In genomic region chr17:68437979-68438877, GRCh38 we compare ENCODE assay signal across 8 cellular contexts. TPM values are rescaled to one million over a fixed set of nuclear protein-coding genes. Genes with fewer than 3 reads are reported as not detected.
DNase-seq lines count a peak whose midpoint lies in the region; ATAC-seq lines count a peak whose summit lies in the region.

No MANE protein-coding gene starts in this region.

- ATAC-seq in GM19452 (IDR thresholded peaks at IDR 0.05; ENCODE audit: unreplicated experiment) = peak; percentile 71
- peak; percentile 72 for ATAC-seq in HG03565 (IDR thresholded peaks at IDR 0.05; ENCODE audit: unreplicated experiment)

- peak overlapping the region in 1 of 2 donors; percentile 11 for H3K4me3 ChIP-seq in CD4-positive, alpha-beta memory T cell (ENCODE audit: low read length in 2 of 2)

- H3K9me3 Mint-ChIP-seq in CD4-positive, alpha-beta memory T cell = no peaks in the 10 kb centered on the region
- no peaks in the 10 kb centered on the region for H3K9me3 Mint-ChIP-seq in activated CD4-positive, alpha-beta memory T cell treated with anti-CD3 and anti-CD28 coated beads for 36 hours

- POLR2A ChIA-PET in CD4-positive, alpha-beta memory T cell (lab: Charles Lee; ENCODE audit: partially characterized antibody) = interaction anchor here (0.6 to 10.2 kb wide), 23 partner anchors 8 to 262 kb away, joined by 3 to 107 read pairs (median 4); partner anchors contain the start of genes AMZ2, ARSG, PRKAR1A and SLC16A6
- POLR2A ChIA-PET in activated CD4-positive, alpha-beta memory T cell treated with anti-CD3 and anti-CD28 coated beads for 36 hours (lab: Charles Lee) = interaction anchor here (0.6 to 2.4 kb wide), 6 partner anchors 19 to 190 kb away, joined by 3 to 11 read pairs (median 7); partner anchors contain the start of genes AMZ2 and WIPI1

- no peaks in the 10 kb centered on the region for H3K27me3 Mint-ChIP-seq in CD4-positive, alpha-beta memory T cell
- H3K27me3 Mint-ChIP-seq in activated CD4-positive, alpha-beta memory T cell treated with anti-CD3 and anti-CD28 coated beads for 36 hours = no peaks in the 10 kb centered on the region

- H3K27ac ChIP-seq in CD4-positive, alpha-beta memory T cell (ENCODE audit: low read depth, low read length) = peak overlapping the region; percentile 51

- intact Hi-C loops in CD4-positive, alpha-beta memory T cell (cut with micrococcal nuclease) = loop anchor here (2.0 to 5.0 kb wide), 2 partner anchors 23 to 41 kb away; no protein-coding TSS in a partner anchor
- intact Hi-C loops in activated CD4-positive, alpha-beta memory T cell treated with anti-CD3 and anti-CD28 coated beads for 36 hours (cut with micrococcal nuclease) = loop anchor here (2.0 kb wide), 4 partner anchors 37 to 265 kb away; no protein-coding TSS in a partner anchor

- H3K4me3 Mint-ChIP-seq in CD4-positive, alpha-beta memory T cell = peak overlapping the region; percentile 74 to 91 (median 82)
- H3K4me3 Mint-ChIP-seq in activated CD4-positive, alpha-beta memory T cell treated with anti-CD3 and anti-CD28 coated beads for 36 hours = peak overlapping the region; percentile 68

- peaks cover 1% of the 10 kb centered on the region for H3K36me3 ChIP-seq in CD4-positive, alpha-beta memory T cell (ENCODE audit: insufficient read depth, low read length)

- H3K4me1 Mint-ChIP-seq in CD4-positive, alpha-beta memory T cell = peaks cover 35 to 62% (median 42%) of the 10 kb centered on the region in 4 donors
- H3K4me1 Mint-ChIP-seq in activated CD4-positive, alpha-beta memory T cell treated with anti-CD3 and anti-CD28 coated beads for 36 hours (ENCODE audit: low read depth) = peaks cover 54% of the 10 kb centered on the region

- H3K4me1 ChIP-seq in CD4-positive, alpha-beta memory T cell (ENCODE audit: insufficient read depth, low read length) = peaks cover 49% of the 10 kb centered on the region

- H3K9me3 ChIP-seq in CD4-positive, alpha-beta memory T cell (ENCODE audit: control insufficient read depth in 1 of 2, low read length in 2 of 2) = no peaks in the 10 kb centered on the region

- H3K27ac Mint-ChIP-seq in CD4-positive, alpha-beta memory T cell = peak overlapping the region; percentile 79 to 97 (median 94)
- peak overlapping the region; percentile 88 for H3K27ac Mint-ChIP-seq in activated CD4-positive, alpha-beta memory T cell treated with anti-CD3 and anti-CD28 coated beads for 36 hours

- no peaks in the 10 kb centered on the region for H3K27me3 ChIP-seq in CD4-positive, alpha-beta memory T cell (ENCODE audit: insufficient read depth, low read length)

- CTCF ChIA-PET in CD4-positive, alpha-beta memory T cell (lab: Charles Lee; ENCODE audit: partially characterized antibody) = interaction anchor here (0.7 to 12.8 kb wide), 16 partner anchors 9 to 265 kb away, joined by 3 to 181 read pairs (median 6); partner anchors contain the start of genes AMZ2, ARSG and WIPI1
- CTCF ChIA-PET in activated CD4-positive, alpha-beta memory T cell treated with anti-CD3 and anti-CD28 coated beads for 36 hours (lab: Charles Lee) = interaction anchor here (0.7 to 8.9 kb wide), 17 partner anchors 9 to 266 kb away, joined by 3 to 123 read pairs (median 9); partner anchors contain the start of gene WIPI1

- H3K36me3 Mint-ChIP-seq in CD4-positive, alpha-beta memory T cell = peaks cover 0 to 11% of the 10 kb centered on the region in 2 donors
- peaks cover 4% of the 10 kb centered on the region for H3K36me3 Mint-ChIP-seq in activated CD4-positive, alpha-beta memory T cell treated with anti-CD3 and anti-CD28 coated beads for 36 hours

- peak; percentile 44 to 62 (median 55) for DNase-seq in CD4-positive, alpha-beta memory T cell
- peak; percentile 70 for DNase-seq in activated CD4-positive, alpha-beta memory T cell treated with anti-CD3 and anti-CD28 coated beads for 36 hours
- DNase-seq in germinal center (ENCODE audit: low spot score) = peak; percentile 23
- peak; percentile 33 to 36 for DNase-seq in stimulated activated CD4-positive, alpha-beta T cell treated with anti-CD3 and anti-CD28 coated beads, Interleukin-2, amount 100 ng/mL, for 24 hours
- DNase-seq in NCI-H748 treated with DMSO at 0.1 percent for 48 hours (lab: John Stamatoyannopoulos, UW) = no peak
- DNase-seq in NCI-H187 (lab: John Stamatoyannopoulos, UW) = no peak

RNA-seq across cellular contexts. Expression of gene WIPI1, which starts 19.1 kb away (rescaled TPM):
- total RNA-seq in CD4-positive, alpha-beta memory T cell = 10 to 100 TPM; 11.9 to 12.3 TPM
- polyA plus RNA-seq in CD4-positive, alpha-beta memory T cell = 1 to 10 TPM; 4.4 to 7.9 TPM
- 10 to 100 TPM; 27.3 to 27.5 TPM for total RNA-seq in activated CD4-positive, alpha-beta memory T cell treated with anti-CD3 and anti-CD28 coated beads for 36 hours

Comparison
In these comparisons a context has a peak if more than half of its experiments do, and no peak if none do; other contexts are left out.
1. DNase-seq: peak in CD4-positive, alpha-beta memory T cell (5 of 5), activated CD4-positive, alpha-beta memory T cell treated with anti-CD3 and anti-CD28 coated beads for 36 hours (single experiment), germinal center (single experiment) and stimulated activated CD4-positive, alpha-beta T cell treated with anti-CD3 and anti-CD28 coated beads, Interleukin-2, amount 100 ng/mL, for 24 hours (2 of 2); none in NCI-H748 treated with DMSO at 0.1 percent for 48 hours (single experiment) and NCI-H187 (0 of 2).